1 cellular context compared by ENCODE assay signal in genomic region chr12:119666900-119667576, GRCh38.
TF ChIP-seq lines count a peak whose summit lies in the region.

No MANE protein-coding gene starts in this region.

TF ChIP-seq in K562, 482 proteins besides CTCF, POLR2A, EP300 and RAD21 (continued from another document):
- TF ChIP-seq CHD7 (IDR thresholded peaks at IDR 0.05; ENCODE audit: low read depth, low read length), result no peak
- TF ChIP-seq ZNF511 (CRISPR knock-in tag; IDR thresholded peaks at IDR 0.05), result no peak
- TF ChIP-seq TEAD2 (tag; IDR thresholded peaks at IDR 0.05), result no peak
- TF ChIP-seq NELFE (IDR thresholded peaks at IDR 0.05; ENCODE audit: insufficient read depth, insufficient read length), result no peak
- TF ChIP-seq TRIM28 (IDR thresholded peaks at IDR 0.05), result no peak
- no peak for TF ChIP-seq ZNF444 (CRISPR knock-in tag; IDR thresholded peaks at IDR 0.05)
- TF ChIP-seq FOXJ2 (tag; IDR thresholded peaks at IDR 0.05), result 0 out of 2 replicates have a peak, but pooled peaks have one; percentile 17
